8 cellular contexts compared by ENCODE assay signal in genomic region chr4:83112678-83113428, GRCh38. TPM values are rescaled to one million over a fixed set of nuclear protein-coding genes. Genes with fewer than 3 reads are reported as not detected.
A peak's percentile ranks its signal among the peaks of the same experiment; 100 is the strongest.
DNase-seq lines count a peak whose midpoint lies in the region; ATAC-seq and TF ChIP-seq lines count a peak whose summit lies in the region.

No MANE protein-coding gene starts in this region.

- no peaks in the 10 kb centered on the region for H3K79me2 ChIP-seq in GM23248 (ENCODE audit: insufficient read depth)

- H2AFZ ChIP-seq in GM23248, result peak overlapping the region; percentile 22; the same call in 1 of the 2 replicates

- ATAC-seq in GM21723 (IDR thresholded peaks at IDR 0.05; ENCODE audit: unreplicated experiment), result no peak
- no peak for ATAC-seq in HG02763 (IDR thresholded peaks at IDR 0.05; ENCODE audit: unreplicated experiment)
- no peak for ATAC-seq in GM18519 (IDR thresholded peaks at IDR 0.05; ENCODE audit: low FRiP score, unreplicated experiment)

- peak; percentile 13 for DNase-seq in GM23248
- no peak for DNase-seq in colonic mucosa
- DNase-seq in stimulated activated CD4-positive, alpha-beta T cell treated with anti-CD3 and anti-CD28 coated beads, Interleukin-4, amount 100 ng/mL, for 4 hours, result peak; percentile 18 to 19
- no peak for DNase-seq in sigmoid colon

- H3K9me3 ChIP-seq in GM23248 (ENCODE audit: low read depth) (no peaks in the 10 kb centered on the region), colonic mucosa (no peaks in the 10 kb centered on the region), sigmoid colon (no peaks in the 10 kb centered on the region)

- TF ChIP-seq CTCF in colonic mucosa (IDR thresholded peaks at IDR 0.05) (no peak), sigmoid colon (IDR thresholded peaks at IDR 0.05) (no peak)

- no peaks in the 10 kb centered on the region for H3K9me2 ChIP-seq in GM23248 (ENCODE audit: insufficient read depth)

- intact Hi-C loops in colonic mucosa (cut with DNase I) (loop anchor here (5.0 kb wide), 1 partner anchor 139 kb away; no protein-coding TSS in a partner anchor), sigmoid colon (cut with DNase I) (loop anchor here (5.0 kb wide), 1 partner anchor 41 kb away; no protein-coding TSS in a partner anchor)

- H3K4me2 ChIP-seq in GM23248 (ENCODE audit: unreplicated experiment), result no peak overlapping the region

- TF ChIP-seq EP300 in sigmoid colon (IDR thresholded peaks at IDR 0.05), result no peak

- H3K9ac ChIP-seq in GM23248, result no peak overlapping the region
- H3K9ac ChIP-seq in colonic mucosa (ENCODE audit: low read depth in 2 of 2, low read length in 2 of 2), result peak overlapping the region; percentile 7 to 45

- H3K27me3 ChIP-seq in GM23248 (replicated peaks; ENCODE audit: insufficient read depth), result no peaks in the 10 kb centered on the region
- no peaks in the 10 kb centered on the region for H3K27me3 ChIP-seq in colonic mucosa
- no peaks in the 10 kb centered on the region for H3K27me3 ChIP-seq in sigmoid colon

- in situ Hi-C loops in GM23248 (cut with MboI), result no loop called here

- H3K4me3 ChIP-seq in GM23248 (no peak overlapping the region), colonic mucosa (peak overlapping the region; percentile 37), sigmoid colon (no peak overlapping the region)

- peak; percentile 35; the same call in 1 of the 2 replicates for TF ChIP-seq POLR2A in Raji (IDR thresholded peaks at IDR 0.05; ENCODE audit: insufficient read depth, low read depth, low read length)
- no peak for TF ChIP-seq POLR2A in sigmoid colon (IDR thresholded peaks at IDR 0.05)

- no peaks in the 10 kb centered on the region for H3K36me3 ChIP-seq in GM23248 (ENCODE audit: low read depth)
- no peaks in the 10 kb centered on the region for H3K36me3 ChIP-seq in colonic mucosa
- H3K36me3 ChIP-seq in sigmoid colon, result no peaks in the 10 kb centered on the region

- no peak overlapping the region for H3K27ac ChIP-seq in GM23248
- peak overlapping the region; percentile 90 for H3K27ac ChIP-seq in colonic mucosa
- no peak overlapping the region for H3K27ac ChIP-seq in sigmoid colon

- WGBS in GM23248 (ENCODE audit: low coverage in 1 of 2, low lambda C conversion rate in 2 of 2, missing lambda C conversion rate in 2 of 2), 2 experiments, result 83 to 85% methylated on average over 16 of the region's 16 CpGs
- WGBS in sigmoid colon, 2 donors, result 48 to 87% methylated on average over 16 of the region's 16 CpGs

- no peaks in the 10 kb centered on the region for H4K20me1 ChIP-seq in GM23248 (ENCODE audit: insufficient read depth)

- H3K4me1 ChIP-seq in GM23248 (ENCODE audit: insufficient read depth) (peaks cover 18% of the 10 kb centered on the region), colonic mucosa (no peaks in the 10 kb centered on the region), sigmoid colon (peaks cover 0 to 12% (median 7%) of the 10 kb centered on the region in 4 donors)

- H3F3A ChIP-seq in GM23248 (ENCODE audit: insufficient read depth), result peaks cover 5% of the 10 kb centered on the region; the same call in 1 of the 2 replicates

RNA-seq across cellular contexts. Expression of gene PLAC8, which starts 1.7 kb away (rescaled TPM):
- total RNA-seq in GM23248 (2014; rRNA removed; shearing (Covaris generic)), result not detected in 2 replicates
- polyA plus RNA-seq in GM23248 (2016; fragmentation: Nextera tagmentation; extraction: Ambion mirVana) (0.40 and 0.79 TPM in 2 replicates), sigmoid colon (1,000 to 10,000 TPM in 1 of 3 donors, 100 to 1,000 TPM in 2; 490 to 1,311 (median 566) TPM)
- total RNA-seq in colonic mucosa (100 to 1,000 TPM; 246 to 715 TPM), sigmoid colon (1 to 10 TPM in 3 of 4 donors, under 1 TPM in 1; 0.71 to 4.2 (median 1.7) TPM)

Comparison
In these comparisons a context has a peak if more than half of its experiments do, and no peak if none do; other contexts are left out.
1. DNase-seq: peak in GM23248 (single experiment) and stimulated activated CD4-positive, alpha-beta T cell treated with anti-CD3 and anti-CD28 coated beads, Interleukin-4, amount 100 ng/mL, for 4 hours (2 of 2); none in colonic mucosa (single experiment) and sigmoid colon (single experiment).
2. RNA of gene PLAC8, which starts 1.7 kb away (total RNA-seq): 246 to 715 TPM in colonic mucosa; 0.71 to 4.2 TPM in sigmoid colon and not detected in GM23248; every median in the first group is over 10 times any median in the second.